In genomic region chr18:9885170-9886004, GRCh38 we compare ENCODE assay signal across 17 cellular contexts. TPM values are rescaled to one million over a fixed set of nuclear protein-coding genes. Genes with fewer than 3 reads are reported as not detected.
"Had no signal": no experiment of that assay in that cellular context is flagged by ENCODE, and none has a peak within 500 bp of the region (broad histone marks: within the 10 kb centered on the region; RNA-seq: fewer than 3 reads in every experiment).

Gene TXNDC2 (plus strand): TSS chr18:9885973. CDS start chr18:9886681, 708 bp downstream.

- H3K27ac ChIP-seq: left lung, WERI-Rb-1 had no signal

- H3K9me3 ChIP-seq: left lung, mucosa of descending colon, SK-N-SH, transverse colon had no signal

- H3K4me3 ChIP-seq: left lung, mucosa of descending colon, transverse colon had no signal

- H3K36me3 Mint-ChIP-seq: activated naive CD4-positive, alpha-beta T cell treated with anti-CD3 and anti-CD28 coated beads, Interleukin-2, amount 50 U/mL, for 72 hours; stimulated activated memory B cell treated with anti-CD40 and anti-IgM and Interleukin-4, amounts not matched to agents 10 μg/mL and 1 μg/mL and 100 μg/mL, for 72 hours; T-cell had no signal

- FAIRE-seq: kidney had no signal

- H3K4me1 Mint-ChIP-seq: activated CD4-positive, alpha-beta T cell treated with anti-CD3 and anti-CD28 coated beads for 36 hours; stimulated activated memory B cell treated with anti-CD40 and anti-IgM and Interleukin-4, amounts not matched to agents 10 μg/mL and 1 μg/mL and 100 μg/mL, for 72 hours; T-cell had no signal

- H3K9me3 Mint-ChIP-seq: activated naive CD4-positive, alpha-beta T cell treated with anti-CD3 and anti-CD28 coated beads, Interleukin-2, amount 50 U/mL, for 72 hours; effector memory CD8-positive, alpha-beta T cell; stimulated activated memory B cell treated with anti-CD40 and anti-IgM and Interleukin-4, amounts not matched to agents 10 μg/mL and 1 μg/mL and 100 μg/mL, for 72 hours; T-cell had no signal

- H3K27me3 ChIP-seq: left lung, transverse colon had no signal

- H3K27ac Mint-ChIP-seq: activated CD4-positive, alpha-beta T cell treated with anti-CD3 and anti-CD28 coated beads for 36 hours; activated naive CD4-positive, alpha-beta T cell treated with anti-CD3 and anti-CD28 coated beads, Interleukin-2, amount 50 U/mL, for 72 hours; effector memory CD8-positive, alpha-beta T cell; naive thymus-derived CD4-positive, alpha-beta T cell; stimulated activated memory B cell treated with anti-CD40 and anti-IgM and Interleukin-4, amounts not matched to agents 10 μg/mL and 1 μg/mL and 100 μg/mL, for 72 hours; T-cell had no signal

- H3K36me3 ChIP-seq: left lung, transverse colon, WERI-Rb-1 had no signal

- DNase-seq: activated CD4-positive, alpha-beta T cell treated with anti-CD3 and anti-CD28 coated beads for 36 hours; activated effector memory CD4-positive, alpha-beta T cell treated with anti-CD3 and anti-CD28 coated beads, Interleukin-2, amount 50 U/mL, for 16 hours; dermis blood vessel endothelial cell; effector memory CD8-positive, alpha-beta T cell; kidney; left lung; mammary epithelial cell; mucosa of descending colon; naive thymus-derived CD4-positive, alpha-beta T cell; retina; SK-N-SH; T-cell; transverse colon; WERI-Rb-1 had no signal

- H3K27me3 Mint-ChIP-seq: activated CD4-positive, alpha-beta T cell treated with anti-CD3 and anti-CD28 coated beads for 36 hours; stimulated activated memory B cell treated with anti-CD40 and anti-IgM and Interleukin-4, amounts not matched to agents 10 μg/mL and 1 μg/mL and 100 μg/mL, for 72 hours had no signal

- ATAC-seq: activated CD4-positive, alpha-beta T cell treated with anti-CD3 and anti-CD28 coated beads for 36 hours; effector memory CD8-positive, alpha-beta T cell; left lung; mucosa of descending colon; naive thymus-derived CD4-positive, alpha-beta T cell; stimulated activated memory B cell treated with anti-CD40 and anti-IgM and Interleukin-4, amounts not matched to agents 10 μg/mL and 1 μg/mL and 100 μg/mL, for 72 hours; T-cell had no signal

- H3K4me3 Mint-ChIP-seq: activated CD4-positive, alpha-beta T cell treated with anti-CD3 and anti-CD28 coated beads for 36 hours; effector memory CD8-positive, alpha-beta T cell; naive thymus-derived CD4-positive, alpha-beta T cell; stimulated activated memory B cell treated with anti-CD40 and anti-IgM and Interleukin-4, amounts not matched to agents 10 μg/mL and 1 μg/mL and 100 μg/mL, for 72 hours; T-cell had no signal

- H3K4me1 ChIP-seq: left lung, transverse colon had no signal

RNA-seq across cellular contexts. Expression of gene TXNDC2, which starts in this region (rescaled TPM):
- total RNA-seq: activated CD4-positive, alpha-beta T cell treated with anti-CD3 and anti-CD28 coated beads for 36 hours; activated naive CD4-positive, alpha-beta T cell treated with anti-CD3 and anti-CD28 coated beads, Interleukin-2, amount 50 U/mL, for 72 hours; cerebellum; dermis blood vessel endothelial cell; mammary epithelial cell; T-cell had no signal
- polyA plus RNA-seq: naive thymus-derived CD4-positive, alpha-beta T cell had no signal
